In the genomic region with DNA sequence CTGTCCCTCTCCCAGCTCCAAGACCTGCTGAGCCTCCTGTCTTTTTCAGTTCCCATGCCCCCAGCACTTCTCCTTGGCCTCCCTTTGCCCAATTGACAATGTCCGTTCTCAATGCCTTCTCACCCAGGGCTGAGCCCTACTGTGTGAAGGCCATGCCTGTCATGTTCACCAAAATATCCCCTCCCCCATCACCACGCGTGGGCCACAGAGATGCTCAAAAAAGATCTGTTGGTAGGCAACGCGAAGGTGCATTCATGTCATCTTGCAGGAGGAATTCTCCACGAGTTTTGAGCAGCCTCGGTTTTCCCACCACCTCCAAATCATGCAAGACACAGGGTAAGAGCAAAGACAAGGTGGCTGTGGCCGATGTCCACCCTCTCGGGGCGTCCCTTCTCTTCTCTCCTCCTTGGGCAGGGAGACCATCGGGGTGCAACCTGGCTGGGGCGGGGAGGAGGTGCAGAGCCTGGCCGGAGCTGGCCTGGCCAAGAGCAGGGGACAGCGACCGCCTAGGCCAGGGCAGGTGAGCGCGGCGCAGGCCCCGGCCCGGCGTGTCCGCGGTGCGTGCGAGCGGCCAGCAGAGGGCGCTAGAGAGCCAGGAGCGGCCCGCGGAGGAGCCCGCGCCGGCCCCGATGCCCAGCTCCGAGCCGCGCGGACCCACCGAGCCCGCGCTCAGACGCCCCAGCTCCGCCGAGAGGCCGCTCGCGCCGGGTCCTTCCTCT, we compare ENCODE assay signal across 1 cellular context.
TF ChIP-seq lines count a peak whose summit lies in the region.

No MANE protein-coding gene starts in this region.

TF ChIP-seq in GM12878, 131 proteins besides CTCF, POLR2A, EP300 and RAD21:
- TF ChIP-seq SMC3 (IDR thresholded peaks at IDR 0.05; ENCODE audit: borderline replicate concordance, low read length) (peak; percentile 67), YY1 (IDR thresholded peaks at IDR 0.05; ENCODE audit: low read depth, low read length) (peak; percentile 53; the same call in 1 of the 2 replicates)
